18 cellular contexts compared by ENCODE assay signal in genomic region chr9:111198936-111199335, GRCh38.
DNase-seq lines count a peak whose midpoint lies in the region; ATAC-seq, FAIRE-seq and TF ChIP-seq lines count a peak whose summit lies in the region.
"Had no signal": no experiment of that assay in that cellular context is flagged by ENCODE, and none has a peak within 500 bp of the region (broad histone marks: within the 10 kb centered on the region; RNA-seq: fewer than 3 reads in every experiment).

No MANE protein-coding gene starts in this region.

- no peak overlapping the region for H3K27ac ChIP-seq in astrocyte (ENCODE audit: low read depth, low read length)
- H3K27ac ChIP-seq: BLaER1 had no signal

- H3K79me2 ChIP-seq in astrocyte (ENCODE audit: insufficient read depth, low read length), result no peaks in the 10 kb centered on the region

- peaks cover 29% of the 10 kb centered on the region for H3K9me3 Mint-ChIP-seq in astrocyte (ENCODE audit: unreplicated experiment)
- peaks cover 21% of the 10 kb centered on the region for H3K9me3 Mint-ChIP-seq in stimulated activated memory B cell treated with anti-CD40 and anti-IgM and Interleukin-4, amounts not matched to agents 10 μg/mL and 1 μg/mL and 100 μg/mL, for 72 hours

- TF ChIP-seq POLR2A in erythroblast (IDR thresholded peaks at IDR 0.05; ENCODE audit: low read length), result no peak

- DNase-seq in HCEC 1CT, result peak; percentile 21
- DNase-seq in astrocyte (ENCODE audit: low read depth), result peak; percentile 21
- peak; percentile 44 for DNase-seq in fibroblast of mammary gland (ENCODE audit: low read depth)
- no peak for DNase-seq in SIG-M5 (lab: John Stamatoyannopoulos, UW)
- no peak for DNase-seq in erythroblast (lab: John Stamatoyannopoulos, UW)
- DNase-seq in GM03348 (ENCODE audit: low spot score), result no peak
- DNase-seq: CD4-positive, alpha-beta T cell; DMS153; H7; KBM-7; NCI-H1105; NCI-H2029 treated with DMSO at 0.1 percent for 48 hours; NCI-H226; NCI-H510A treated with DMSO at 0.1 percent for 48 hours; NCI-H748 treated with DMSO at 0.1 percent for 48 hours; NK-92 treated with Interleukin-12 subunit alpha and Interleukin-12 subunit beta, amount 100 ng/mL, for 24 hours had no signal

- no peak overlapping the region for H3K4me3 ChIP-seq in astrocyte (ENCODE audit: insufficient read depth, low read depth, low read length)
- no peak overlapping the region for H3K4me3 ChIP-seq in fibroblast of mammary gland (ENCODE audit: control insufficient read depth, low read depth, low read length)
- H3K4me3 ChIP-seq: BLaER1 had no signal

- no peaks in the 10 kb centered on the region for H3K9me3 ChIP-seq in astrocyte (ENCODE audit: insufficient read depth, low read depth, low read length)

- no peak overlapping the region for H3K27ac Mint-ChIP-seq in astrocyte (ENCODE audit: unreplicated experiment)
- no peak overlapping the region for H3K27ac Mint-ChIP-seq in stimulated activated memory B cell treated with anti-CD40 and anti-IgM and Interleukin-4, amounts not matched to agents 10 μg/mL and 1 μg/mL and 100 μg/mL, for 72 hours
- H3K27ac Mint-ChIP-seq: CD4-positive, alpha-beta T cell had no signal

- peaks cover 8% of the 10 kb centered on the region for H3K36me3 Mint-ChIP-seq in astrocyte (ENCODE audit: low read depth, unreplicated experiment)
- H3K36me3 Mint-ChIP-seq in stimulated activated memory B cell treated with anti-CD40 and anti-IgM and Interleukin-4, amounts not matched to agents 10 μg/mL and 1 μg/mL and 100 μg/mL, for 72 hours, result no peaks in the 10 kb centered on the region

- no peaks in the 10 kb centered on the region for H3K27me3 ChIP-seq in astrocyte (ENCODE audit: insufficient read depth, low read length)
- H3K27me3 ChIP-seq: BLaER1 had no signal

- H3K4me1 Mint-ChIP-seq in astrocyte (ENCODE audit: low read depth, unreplicated experiment), result no peaks in the 10 kb centered on the region
- no peaks in the 10 kb centered on the region for H3K4me1 Mint-ChIP-seq in stimulated activated memory B cell treated with anti-CD40 and anti-IgM and Interleukin-4, amounts not matched to agents 10 μg/mL and 1 μg/mL and 100 μg/mL, for 72 hours

- H3K4me1 ChIP-seq in astrocyte (ENCODE audit: insufficient read depth, low read length), result no peaks in the 10 kb centered on the region
- H3K4me1 ChIP-seq: BLaER1 had no signal

- H2AFZ ChIP-seq in astrocyte (ENCODE audit: low read depth, low read length), result no peak overlapping the region

- TF ChIP-seq CTCF in astrocyte (IDR thresholded peaks at IDR 0.05; ENCODE audit: insufficient read depth, low read depth, low read length) (no peak), fibroblast of mammary gland (conservative IDR thresholded peaks at IDR 0.05; ENCODE audit: control insufficient read depth, insufficient read depth, low read depth, low read length) (no peak)

- H3K9ac ChIP-seq in astrocyte (ENCODE audit: low read length), result no peak overlapping the region
- H3K9ac ChIP-seq: BLaER1 had no signal

- H4K20me1 ChIP-seq in astrocyte (ENCODE audit: insufficient read depth, low read length), result no peaks in the 10 kb centered on the region
- H4K20me1 ChIP-seq: BLaER1 had no signal

- ATAC-seq in stimulated activated memory B cell treated with anti-CD40 and anti-IgM and Interleukin-4, amounts not matched to agents 10 μg/mL and 1 μg/mL and 100 μg/mL, for 72 hours, result no peak

- H3K4me2 ChIP-seq in astrocyte (ENCODE audit: low read length), result no peak overlapping the region
- H3K4me2 ChIP-seq: BLaER1 had no signal

- no peak for FAIRE-seq in astrocyte (lab: Jason Lieb, UNC)

- H3K36me3 ChIP-seq in astrocyte (ENCODE audit: insufficient read depth, low read length), result no peaks in the 10 kb centered on the region
- H3K36me3 ChIP-seq: BLaER1 had no signal

- no peak overlapping the region for H3K4me3 Mint-ChIP-seq in astrocyte (ENCODE audit: unreplicated experiment)
- no peak overlapping the region for H3K4me3 Mint-ChIP-seq in stimulated activated memory B cell treated with anti-CD40 and anti-IgM and Interleukin-4, amounts not matched to agents 10 μg/mL and 1 μg/mL and 100 μg/mL, for 72 hours
- H3K4me3 Mint-ChIP-seq: CD4-positive, alpha-beta T cell had no signal

- H3K27me3 Mint-ChIP-seq in astrocyte (ENCODE audit: low read depth, unreplicated experiment), result no peaks in the 10 kb centered on the region
- peaks cover 5% of the 10 kb centered on the region for H3K27me3 Mint-ChIP-seq in stimulated activated memory B cell treated with anti-CD40 and anti-IgM and Interleukin-4, amounts not matched to agents 10 μg/mL and 1 μg/mL and 100 μg/mL, for 72 hours

Comparison
In these comparisons a context has a peak if more than half of its experiments do, and no peak if none do; other contexts are left out.
1. DNase-seq: peak in HCEC 1CT (single experiment), astrocyte (single experiment) and fibroblast of mammary gland (single experiment); none in SIG-M5 (single experiment), erythroblast (0 of 2) and GM03348 (single experiment).